In genomic region chr1:203761958-203762357, GRCh38 we compare ENCODE assay signal across 3 cellular contexts. TPM values are rescaled to one million over a fixed set of nuclear protein-coding genes. Genes with fewer than 3 reads are reported as not detected.
"Had no signal": no experiment of that assay in that cellular context is flagged by ENCODE, and none has a peak within 500 bp of the region (broad histone marks: within the 10 kb centered on the region; RNA-seq: fewer than 3 reads in every experiment).

No MANE protein-coding gene starts in this region.

RNA-seq across cellular contexts. Expression of gene LAX1, which starts 3.0 kb away (rescaled TPM):
- total RNA-seq: fibroblast of lung, fibroblast of villous mesenchyme, temporal lobe had no signal
